13 cellular contexts compared by ENCODE assay signal in the genomic region with DNA sequence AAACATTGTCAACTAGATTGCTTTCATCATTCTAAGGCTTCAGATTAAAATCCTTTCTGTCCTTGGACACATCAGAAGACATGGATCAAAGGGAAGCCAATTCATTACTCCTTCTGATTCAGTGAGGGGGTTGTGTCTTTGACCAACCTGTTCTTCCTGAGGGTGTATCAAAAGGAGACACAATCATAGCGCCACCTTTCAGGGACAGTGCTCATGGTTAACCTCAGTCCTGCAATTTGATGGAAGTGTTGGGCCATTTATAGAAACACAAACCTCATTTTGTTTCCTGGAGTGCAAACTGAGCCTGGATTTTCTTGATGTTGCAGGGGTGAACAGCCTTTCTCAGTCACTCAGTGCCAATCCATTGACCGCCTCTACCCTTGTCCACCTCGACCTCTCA.
A peak's percentile ranks its signal among the peaks of the same experiment; 100 is the strongest.
DNase-seq lines count a peak whose midpoint lies in the region; ATAC-seq and FAIRE-seq lines count a peak whose summit lies in the region.
"Had no signal": no experiment of that assay in that cellular context is flagged by ENCODE, and none has a peak within 500 bp of the region (broad histone marks: within the 10 kb centered on the region; RNA-seq: fewer than 3 reads in every experiment).

No MANE protein-coding gene starts in this region.

- ATAC-seq in HG02678 (IDR thresholded peaks at IDR 0.05; ENCODE audit: unreplicated experiment): no peak
- ATAC-seq in HG02973 (IDR thresholded peaks at IDR 0.05; ENCODE audit: unreplicated experiment): no peak

- DNase-seq in NCI-H748 (lab: John Stamatoyannopoulos, UW; ENCODE audit: unreplicated experiment) (peak; percentile 44), NCI-H748 treated with DMSO at 0.1 percent for 48 hours (lab: John Stamatoyannopoulos, UW) (no peak), HTR-8/SVneo (ENCODE audit: insufficient read length, low spot score) (no peak), NCI-H69 (lab: John Stamatoyannopoulos, UW) (peak; percentile 45), myocyte (ENCODE audit: low read depth) (peak; percentile 45)
- DNase-seq: MV-4-11, NCI-H1105 treated with DMSO at 0.1 percent for 48 hours, NCI-H524 treated with DMSO at 0.1 percent for 48 hours, Right ventricle myocardium superior, T-helper 9 cell had no signal

- peak; percentile 46 for FAIRE-seq in HTR-8/SVneo (lab: Jason Lieb, UNC)
- FAIRE-seq: A204.1 had no signal

Comparison
In these comparisons a context has a peak if more than half of its experiments do, and no peak if none do; other contexts are left out.
1. DNase-seq: peak in NCI-H748 (single experiment), NCI-H69 (single experiment) and myocyte (single experiment); none in NCI-H748 treated with DMSO at 0.1 percent for 48 hours (single experiment) and HTR-8/SVneo (single experiment).